In genomic region chr5:142795246-142795645, GRCh38 we compare ENCODE assay signal across 14 cellular contexts. TPM values are rescaled to one million over a fixed set of nuclear protein-coding genes. Genes with fewer than 3 reads are reported as not detected.
DNase-seq lines count a peak whose midpoint lies in the region; ATAC-seq lines count a peak whose summit lies in the region.
"Had no signal": no experiment of that assay in that cellular context is flagged by ENCODE, and none has a peak within 500 bp of the region (broad histone marks: within the 10 kb centered on the region; RNA-seq: fewer than 3 reads in every experiment).

No MANE protein-coding gene starts in this region.

- no peak overlapping the region for H3K4me3 ChIP-seq in naive thymus-derived CD4-positive, alpha-beta T cell (ENCODE audit: low read length)
- H3K4me3 ChIP-seq: HAP-1, lung had no signal

- no peak overlapping the region for H3K4me3 Mint-ChIP-seq in naive thymus-derived CD4-positive, alpha-beta T cell

- H3K4me1 ChIP-seq in naive thymus-derived CD4-positive, alpha-beta T cell (ENCODE audit: control insufficient read depth in 2 of 2, insufficient read depth in 2 of 2, low read length in 2 of 2) = peaks cover 35 to 55% of the 10 kb centered on the region in 2 donors
- H3K4me1 ChIP-seq: HAP-1, parathyroid adenoma had no signal

- CTCF ChIA-PET in naive thymus-derived CD4-positive, alpha-beta T cell (lab: Charles Lee) = no interaction called here

- H3K9me3 Mint-ChIP-seq in naive thymus-derived CD4-positive, alpha-beta T cell = no peaks in the 10 kb centered on the region

- no peaks in the 10 kb centered on the region for H3K27me3 ChIP-seq in naive thymus-derived CD4-positive, alpha-beta T cell (ENCODE audit: control insufficient read depth in 2 of 2, insufficient read depth in 2 of 2, low read length in 2 of 2)

- no peaks in the 10 kb centered on the region for H3K9me3 ChIP-seq in naive thymus-derived CD4-positive, alpha-beta T cell (ENCODE audit: control insufficient read depth in 2 of 3, low read length in 3 of 3)
- H3K9me3 ChIP-seq: HAP-1 had no signal

- no peak overlapping the region for H3K27ac ChIP-seq in naive thymus-derived CD4-positive, alpha-beta T cell (ENCODE audit: low read depth, low read length)
- no peak overlapping the region for H3K27ac ChIP-seq in caudate nucleus (ENCODE audit: low read depth, low read length)
- H3K27ac ChIP-seq: parathyroid adenoma had no signal

- peak; percentile 11 for DNase-seq in GF-D8 (lab: John Stamatoyannopoulos, UW)
- DNase-seq in SKM-1 treated with dmso at 0.1 percent for 144 hours (lab: John Stamatoyannopoulos, UW; ENCODE audit: unreplicated experiment) = peak; percentile 68
- no peak for DNase-seq in naive thymus-derived CD4-positive, alpha-beta T cell
- DNase-seq in NCI-H1436 treated with DMSO at 0.1 percent for 48 hours (lab: John Stamatoyannopoulos, UW) = no peak
- no peak for DNase-seq in middle frontal gyrus (ENCODE audit: extremely low spot score, low spot score)
- DNase-seq in anterior cingulate cortex (lab: John Stamatoyannopoulos, UW) = no peak
- DNase-seq in caudate nucleus (lab: John Stamatoyannopoulos, UW) = no peak
- DNase-seq: activated CD4-positive, CD25-positive, alpha-beta regulatory T cell treated with anti-CD3 and anti-CD28 coated beads, Interleukin-2, amount 50 U/mL, for 72 hours; head of caudate nucleus; stimulated activated naive CD4-positive, alpha-beta T cell treated with Interleukin-2 at 50 U/mL for 16 hours had no signal

- peak; percentile 47 for ATAC-seq in HG03432 (IDR thresholded peaks at IDR 0.05; ENCODE audit: unreplicated experiment)
- peak; percentile 24 for ATAC-seq in naive thymus-derived CD4-positive, alpha-beta T cell

- intact Hi-C loops in naive thymus-derived CD4-positive, alpha-beta T cell (cut with micrococcal nuclease) = no loop called here

- peak overlapping the region in 2 of 9 donors; percentile 53 to 87 for H3K27ac Mint-ChIP-seq in naive thymus-derived CD4-positive, alpha-beta T cell

- H3K36me3 Mint-ChIP-seq in naive thymus-derived CD4-positive, alpha-beta T cell = peaks cover 0 to 20% (median 8%) of the 10 kb centered on the region in 5 donors

- no peaks in the 10 kb centered on the region for H3K36me3 ChIP-seq in naive thymus-derived CD4-positive, alpha-beta T cell (ENCODE audit: control insufficient read depth in 2 of 3, insufficient read depth in 3 of 3, low read length in 3 of 3)
- H3K36me3 ChIP-seq: HAP-1 had no signal

- POLR2A ChIA-PET in naive thymus-derived CD4-positive, alpha-beta T cell (lab: Charles Lee) = no interaction called here

- no peaks in the 10 kb centered on the region for H3K27me3 Mint-ChIP-seq in naive thymus-derived CD4-positive, alpha-beta T cell

- H3K4me1 Mint-ChIP-seq in naive thymus-derived CD4-positive, alpha-beta T cell = peaks cover 46 to 69% (median 52%) of the 10 kb centered on the region in 7 donors

RNA-seq across cellular contexts. Expression of gene ARHGAP26, which starts 25.1 kb away (rescaled TPM):
- total RNA-seq in naive thymus-derived CD4-positive, alpha-beta T cell = 100 to 1,000 TPM in 1 of 5 experiments, 10 to 100 TPM in 4; 20.1 to 123 (median 29.1) TPM
- 10 to 100 TPM; 10.5 to 12.9 TPM for polyA plus RNA-seq in naive thymus-derived CD4-positive, alpha-beta T cell

Comparison
In these comparisons a context has a peak if more than half of its experiments do, and no peak if none do; other contexts are left out.
1. DNase-seq: peak in GF-D8 (single experiment) and SKM-1 treated with dmso at 0.1 percent for 144 hours (single experiment); none in naive thymus-derived CD4-positive, alpha-beta T cell (0 of 9), NCI-H1436 treated with DMSO at 0.1 percent for 48 hours (single experiment), middle frontal gyrus (single experiment), anterior cingulate cortex (0 of 58) and caudate nucleus (0 of 61).